In genomic region chr3:37905987-37906674, GRCh38 we compare ENCODE assay signal across 8 cellular contexts. TPM values are rescaled to one million over a fixed set of nuclear protein-coding genes. Genes with fewer than 3 reads are reported as not detected.
DNase-seq lines count a peak whose midpoint lies in the region; ATAC-seq and TF ChIP-seq lines count a peak whose summit lies in the region.

No MANE protein-coding gene starts in this region.

- no peak overlapping the region for H3K9ac ChIP-seq in colonic mucosa (ENCODE audit: low read depth in 2 of 2, low read length in 2 of 2)

- ATAC-seq in HG03025 (IDR thresholded peaks at IDR 0.05; ENCODE audit: low FRiP score, unreplicated experiment): no peak
- ATAC-seq in GM21723 (IDR thresholded peaks at IDR 0.05; ENCODE audit: unreplicated experiment): no peak

- H3K36me3 ChIP-seq in sigmoid colon (no peaks in the 10 kb centered on the region), colonic mucosa (no peaks in the 10 kb centered on the region)

- H3K4me3 ChIP-seq in sigmoid colon (no peak overlapping the region), colonic mucosa (no peak overlapping the region)

- H3K27ac ChIP-seq in sigmoid colon (peak overlapping the region; percentile 64 to 73 (median 71)), colonic mucosa (no peak overlapping the region)

- 71 to 83% methylated on average over 8 of the region's 8 CpGs for WGBS in sigmoid colon, 2 donors

- H3K27me3 ChIP-seq in sigmoid colon: no peaks in the 10 kb centered on the region
- no peaks in the 10 kb centered on the region for H3K27me3 ChIP-seq in colonic mucosa

- TF ChIP-seq CTCF in sigmoid colon (IDR thresholded peaks at IDR 0.05) (no peak), colonic mucosa (IDR thresholded peaks at IDR 0.05) (no peak)

- DNase-seq in GM03348 (ENCODE audit: low spot score) (peak; percentile 68), SW480 (ENCODE audit: low spot score) (peak; percentile 83), glomerular endothelial cell (ENCODE audit: extremely low read depth, low read depth, low spot score) (peak; percentile 55), sigmoid colon (no peak), NOMO-1 treated with DMSO at 0.1 percent for 48 hours (lab: John Stamatoyannopoulos, UW; ENCODE audit: unreplicated experiment) (no peak), colonic mucosa (no peak)

- H3K4me1 ChIP-seq in sigmoid colon: peaks cover 0 to 72% (median 52%) of the 10 kb centered on the region in 4 donors
- H3K4me1 ChIP-seq in colonic mucosa: peaks cover 13% of the 10 kb centered on the region

- H3K9me3 ChIP-seq in sigmoid colon (no peaks in the 10 kb centered on the region), colonic mucosa (no peaks in the 10 kb centered on the region)

- TF ChIP-seq POLR2A in sigmoid colon (IDR thresholded peaks at IDR 0.05): no peak

- no peak for TF ChIP-seq EP300 in sigmoid colon (IDR thresholded peaks at IDR 0.05)

- intact Hi-C loops in sigmoid colon (cut with DNase I): no loop called here
- intact Hi-C loops in colonic mucosa (cut with DNase I): no loop called here

RNA-seq across cellular contexts. Expression of gene CTDSPL, which starts 44.5 kb away (rescaled TPM):
- 21.1 and 26.9 TPM in 2 replicates for total RNA-seq in glomerular endothelial cell
- 10 to 100 TPM; 46.3 to 69.1 (median 60.5) TPM for total RNA-seq in sigmoid colon
- polyA plus RNA-seq in sigmoid colon: 10 to 100 TPM; 19.1 to 22.8 (median 22.7) TPM
- total RNA-seq in colonic mucosa: 10 to 100 TPM; 75.0 to 76.7 TPM

Comparison
In these comparisons a context has a peak if more than half of its experiments do, and no peak if none do; other contexts are left out.
1. DNase-seq: peak in GM03348 (single experiment), SW480 (single experiment) and glomerular endothelial cell (single experiment); none in sigmoid colon (single experiment), NOMO-1 treated with DMSO at 0.1 percent for 48 hours (single experiment) and colonic mucosa (single experiment).